In genomic region chr11:65279713-65280459, GRCh38 we compare ENCODE assay signal across 9 cellular contexts. TPM values are rescaled to one million over a fixed set of nuclear protein-coding genes. Genes with fewer than 3 reads are reported as not detected.
A peak's percentile ranks its signal among the peaks of the same experiment; 100 is the strongest.
DNase-seq lines count a peak whose midpoint lies in the region; FAIRE-seq and TF ChIP-seq lines count a peak whose summit lies in the region.
"Had no signal": no experiment of that assay in that cellular context is flagged by ENCODE, and none has a peak within 500 bp of the region (broad histone marks: within the 10 kb centered on the region; RNA-seq: fewer than 3 reads in every experiment).

No MANE protein-coding gene starts in this region.

- DNase-seq in AG20443 (ENCODE audit: low spot score) (peak; percentile 53), RCC 7860 (ENCODE audit: low spot score) (peak; percentile 85), brain microvascular endothelial cell (peak; percentile 99), T-helper 9 cell (no peak), mucosa of gallbladder (ENCODE audit: low spot score) (no peak), NCI-H774 (lab: John Stamatoyannopoulos, UW) (no peak), hypothalamus (lab: John Stamatoyannopoulos, UW) (no peak)

- in situ Hi-C loops in brain microvascular endothelial cell (cut with HindIII; ENCODE audit: low pct_ligation_motif_present, low sequenced_read_pairs): no loop called here

- H3K27ac ChIP-seq in brain microvascular endothelial cell (peak overlapping the region; percentile 93), neutrophil (peak overlapping the region; percentile 73)

- H3K4me1 ChIP-seq in neutrophil (ENCODE audit: control insufficient read depth in 1 of 2, insufficient read depth in 1 of 2, low read depth in 1 of 2, low read length in 1 of 2): peaks cover 15 to 22% of the 10 kb centered on the region in 2 experiments

- H3K36me3 ChIP-seq in brain microvascular endothelial cell (replicated peaks): peaks cover 3% of the 10 kb centered on the region
- H3K36me3 ChIP-seq in neutrophil: peaks cover 24% of the 10 kb centered on the region

- H3K27me3 ChIP-seq in brain microvascular endothelial cell (replicated peaks): no peaks in the 10 kb centered on the region
- H3K27me3 ChIP-seq in neutrophil: no peaks in the 10 kb centered on the region

- no peak for TF ChIP-seq CTCF in brain microvascular endothelial cell (IDR thresholded peaks at IDR 0.05; ENCODE audit: low read depth, low read length, missing control alignments)
- no peak for TF ChIP-seq CTCF in neutrophil (IDR thresholded peaks at IDR 0.05)

- peak; percentile 91 for FAIRE-seq in RCC 7860 (lab: Jason Lieb, UNC)
- FAIRE-seq: endometrium had no signal

- H3K4me3 ChIP-seq in brain microvascular endothelial cell (ENCODE audit: low read depth, low read length) (no peak overlapping the region), neutrophil (ENCODE audit: low read depth in 1 of 2, low read length in 1 of 2) (no peak overlapping the region)

- no peaks in the 10 kb centered on the region for H3K9me3 ChIP-seq in neutrophil

RNA-seq across cellular contexts. Expression of gene POLA2, which starts 18.1 kb away (rescaled TPM):
- 8.7 TPM for total RNA-seq in mucosa of gallbladder

RNA-seq across cellular contexts. Expression of gene CDC42EP2, which starts 34.8 kb away (rescaled TPM):
- 21.5 TPM for total RNA-seq in mucosa of gallbladder

RNA-seq across cellular contexts. Expression of gene DPF2, which starts 53.8 kb away (rescaled TPM):
- total RNA-seq in mucosa of gallbladder: 62.6 TPM

Comparison
In these comparisons a context has a peak if more than half of its experiments do, and no peak if none do; other contexts are left out.
1. DNase-seq: peak in AG20443 (single experiment), RCC 7860 (single experiment) and brain microvascular endothelial cell (single experiment); none in T-helper 9 cell (single experiment), mucosa of gallbladder (single experiment), NCI-H774 (single experiment) and hypothalamus (0 of 51).